Comparison of ENCODE assay signal across 14 cellular contexts in genomic region chr1:86016076-86016746, GRCh38.
DNase-seq lines count a peak whose midpoint lies in the region; ATAC-seq and TF ChIP-seq lines count a peak whose summit lies in the region.
"Had no signal": no experiment of that assay in that cellular context is flagged by ENCODE, and none has a peak within 500 bp of the region (broad histone marks: within the 10 kb centered on the region; RNA-seq: fewer than 3 reads in every experiment).

No MANE protein-coding gene starts in this region.

- no peak overlapping the region for H3K27ac Mint-ChIP-seq in stimulated activated naive CD8-positive, alpha-beta T cell treated with anti-CD3 and anti-CD28 coated beads, Interleukin-15, amount 100 ng/mL, for 72 hours
- no peak overlapping the region for H3K27ac Mint-ChIP-seq in stimulated activated naive B cell treated with anti-CD40 and anti-IgM and Interleukin-4, amounts not matched to agents 10 μg/mL and 1 μg/mL and 100 μg/mL, for 72 hours
- H3K27ac Mint-ChIP-seq in progenitor cell of endocrine pancreas = no peak overlapping the region
- H3K27ac Mint-ChIP-seq: activated CD4-positive, alpha-beta T cell treated with anti-CD3 and anti-CD28 coated beads for 36 hours; HFFc6; type B pancreatic cell had no signal

- no peak for TF ChIP-seq CTCF in progenitor cell of endocrine pancreas (IDR thresholded peaks at IDR 0.05; ENCODE audit: unreplicated experiment)

- H3K4me1 Mint-ChIP-seq in stimulated activated naive CD8-positive, alpha-beta T cell treated with anti-CD3 and anti-CD28 coated beads, Interleukin-15, amount 100 ng/mL, for 72 hours = no peaks in the 10 kb centered on the region
- H3K4me1 Mint-ChIP-seq in stimulated activated naive B cell treated with anti-CD40 and anti-IgM and Interleukin-4, amounts not matched to agents 10 μg/mL and 1 μg/mL and 100 μg/mL, for 72 hours = peaks cover 2 to 22% of the 10 kb centered on the region in 2 donors
- H3K4me1 Mint-ChIP-seq in progenitor cell of endocrine pancreas (ENCODE audit: low read depth) = no peaks in the 10 kb centered on the region
- H3K4me1 Mint-ChIP-seq: activated CD4-positive, alpha-beta T cell treated with anti-CD3 and anti-CD28 coated beads for 36 hours had no signal

- ATAC-seq in stimulated activated naive CD8-positive, alpha-beta T cell treated with anti-CD3 and anti-CD28 coated beads, Interleukin-15, amount 100 ng/mL, for 72 hours = peak; percentile 48
- ATAC-seq in stimulated activated naive CD8-positive, alpha-beta T cell treated with anti-CD3 and anti-CD28 coated beads, Interleukin-15, Interleukin-2, amounts not matched to agents 100 U/mL and 50 U/mL, for 24 hours = no peak
- peak; percentile 73 for ATAC-seq in HG03354 (IDR thresholded peaks at IDR 0.05; ENCODE audit: poor library complexity, severe bottlenecking, unreplicated experiment)
- peak; percentile 88 to 91 for ATAC-seq in stimulated activated naive B cell treated with anti-CD40 and anti-IgM and Interleukin-4, amounts not matched to agents 10 μg/mL and 1 μg/mL and 100 μg/mL, for 72 hours (replicated peaks)
- ATAC-seq: activated CD4-positive, alpha-beta T cell treated with anti-CD3 and anti-CD28 coated beads for 36 hours; left lung had no signal

- H3K4me3 Mint-ChIP-seq in stimulated activated naive CD8-positive, alpha-beta T cell treated with anti-CD3 and anti-CD28 coated beads, Interleukin-15, amount 100 ng/mL, for 72 hours = no peak overlapping the region
- H3K4me3 Mint-ChIP-seq in stimulated activated naive B cell treated with anti-CD40 and anti-IgM and Interleukin-4, amounts not matched to agents 10 μg/mL and 1 μg/mL and 100 μg/mL, for 72 hours = peak overlapping the region in 1 of 2 donors; percentile 47
- H3K4me3 Mint-ChIP-seq in progenitor cell of endocrine pancreas (ENCODE audit: low read depth) = no peak overlapping the region
- H3K4me3 Mint-ChIP-seq: activated CD4-positive, alpha-beta T cell treated with anti-CD3 and anti-CD28 coated beads for 36 hours; HFFc6; type B pancreatic cell had no signal

- H3K36me3 Mint-ChIP-seq in stimulated activated naive B cell treated with anti-CD40 and anti-IgM and Interleukin-4, amounts not matched to agents 10 μg/mL and 1 μg/mL and 100 μg/mL, for 72 hours = no peaks in the 10 kb centered on the region
- no peaks in the 10 kb centered on the region for H3K36me3 Mint-ChIP-seq in progenitor cell of endocrine pancreas (ENCODE audit: insufficient read depth)
- H3K36me3 Mint-ChIP-seq: type B pancreatic cell had no signal

- no peak for DNase-seq in stimulated activated naive CD8-positive, alpha-beta T cell treated with anti-CD3 and anti-CD28 coated beads, Interleukin-15, amount 100 ng/mL, for 72 hours
- DNase-seq in stimulated activated naive CD8-positive, alpha-beta T cell treated with anti-CD3 and anti-CD28 coated beads, Interleukin-15, Interleukin-2, amounts not matched to agents 100 U/mL and 50 U/mL, for 24 hours = no peak
- DNase-seq in HCEC 1CT = peak; percentile 16
- no peak for DNase-seq in stimulated activated naive B cell treated with anti-CD40 and anti-IgM and Interleukin-4, amounts not matched to agents 10 μg/mL and 1 μg/mL and 100 μg/mL, for 72 hours
- DNase-seq in NK-92 (lab: John Stamatoyannopoulos, UW; ENCODE audit: unreplicated experiment) = no peak
- DNase-seq in progenitor cell of endocrine pancreas (ENCODE audit: low spot score, unreplicated experiment) = no peak
- DNase-seq in NCI-H345 (lab: John Stamatoyannopoulos, UW) = no peak
- DNase-seq: activated CD4-positive, alpha-beta T cell treated with anti-CD3 and anti-CD28 coated beads for 36 hours; activated effector memory CD4-positive, alpha-beta T cell treated with anti-CD3 and anti-CD28 coated beads, Interleukin-2, amount 50 U/mL, for 16 hours; HFFc6; left lung; NCI-H1930 had no signal

- H3K27me3 Mint-ChIP-seq in stimulated activated naive CD8-positive, alpha-beta T cell treated with anti-CD3 and anti-CD28 coated beads, Interleukin-15, amount 100 ng/mL, for 72 hours = no peaks in the 10 kb centered on the region
- H3K27me3 Mint-ChIP-seq in stimulated activated naive B cell treated with anti-CD40 and anti-IgM and Interleukin-4, amounts not matched to agents 10 μg/mL and 1 μg/mL and 100 μg/mL, for 72 hours = no peaks in the 10 kb centered on the region
- no peaks in the 10 kb centered on the region for H3K27me3 Mint-ChIP-seq in progenitor cell of endocrine pancreas
- H3K27me3 Mint-ChIP-seq: activated CD4-positive, alpha-beta T cell treated with anti-CD3 and anti-CD28 coated beads for 36 hours; type B pancreatic cell had no signal

- H3K9me3 Mint-ChIP-seq in stimulated activated naive CD8-positive, alpha-beta T cell treated with anti-CD3 and anti-CD28 coated beads, Interleukin-15, amount 100 ng/mL, for 72 hours = no peaks in the 10 kb centered on the region
- no peaks in the 10 kb centered on the region for H3K9me3 Mint-ChIP-seq in stimulated activated naive B cell treated with anti-CD40 and anti-IgM and Interleukin-4, amounts not matched to agents 10 μg/mL and 1 μg/mL and 100 μg/mL, for 72 hours
- no peaks in the 10 kb centered on the region for H3K9me3 Mint-ChIP-seq in progenitor cell of endocrine pancreas (ENCODE audit: low read depth)
- H3K9me3 Mint-ChIP-seq: HFFc6, type B pancreatic cell had no signal
